ENCODE assay signal across 8 cellular contexts in the genomic region with DNA sequence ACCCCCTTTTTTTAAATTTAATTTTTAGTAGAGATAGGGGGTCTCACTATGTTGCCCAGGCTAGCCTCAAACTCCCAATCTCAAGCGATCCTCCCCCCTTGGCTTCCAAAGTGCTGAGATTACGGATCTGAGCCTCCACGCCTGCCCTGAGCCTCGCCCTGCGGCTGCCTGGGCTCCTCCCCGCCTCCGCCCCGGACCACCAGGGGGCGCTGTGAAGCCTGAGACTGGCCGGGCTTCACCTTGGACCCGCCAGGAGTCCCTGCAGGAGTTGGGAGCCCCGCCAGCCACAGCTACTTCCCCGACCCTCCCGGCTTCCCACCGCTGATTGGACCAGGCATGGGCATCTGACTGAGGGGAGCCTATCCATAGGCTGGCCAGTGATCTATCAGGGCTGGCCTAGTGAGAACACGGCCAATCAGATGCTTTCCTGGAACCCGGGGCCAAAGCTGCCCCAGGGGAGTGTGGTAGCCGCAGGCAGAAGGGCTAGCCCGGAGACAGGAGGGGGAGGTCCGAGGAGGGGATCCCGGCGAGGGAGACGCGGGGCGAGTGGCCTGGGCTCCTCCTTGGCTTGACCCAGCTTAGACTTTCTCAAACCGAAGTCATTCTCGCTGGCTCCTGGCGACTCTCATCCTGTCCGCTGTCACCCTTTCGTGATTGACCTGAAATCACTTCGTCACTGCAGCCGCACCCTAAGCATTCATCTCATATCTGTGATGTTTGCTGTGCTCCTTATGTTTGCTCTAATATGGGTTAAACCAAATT. TPM values are rescaled to one million over a fixed set of nuclear protein-coding genes. Genes with fewer than 3 reads are reported as not detected.
DNase-seq lines count a peak whose midpoint lies in the region; ATAC-seq, FAIRE-seq and TF ChIP-seq lines count a peak whose summit lies in the region.

No MANE protein-coding gene starts in this region.

- H3K9me3 Mint-ChIP-seq in activated CD4-positive, alpha-beta T cell treated with anti-CD3 and anti-CD28 coated beads, Interleukin-2, amount 10 ng/mL, durations not matched to agents 24 days and 14 days, result no peaks in the 10 kb centered on the region
- no peaks in the 10 kb centered on the region for H3K9me3 Mint-ChIP-seq in dendritic cell treated with granulocyte-macrophage colony-stimulating factor and Interleukin-4, amounts not matched to agents 40 ng/mL and 50 ng/mL, for 4 days

- H3K4me3 Mint-ChIP-seq in activated CD4-positive, alpha-beta T cell treated with anti-CD3 and anti-CD28 coated beads, Interleukin-2, amount 10 ng/mL, durations not matched to agents 24 days and 14 days, result peak overlapping the region; percentile 94
- H3K4me3 Mint-ChIP-seq in dendritic cell treated with granulocyte-macrophage colony-stimulating factor and Interleukin-4, amounts not matched to agents 40 ng/mL and 50 ng/mL, for 4 days, result peak overlapping the region; percentile 90

- H3K4me1 ChIP-seq in BLaER1 (peaks cover 63% of the 10 kb centered on the region), left lung (peaks cover 11 to 36% of the 10 kb centered on the region in 2 donors)

- H3K4me2 ChIP-seq in BLaER1, result peak overlapping the region; percentile 84

- H3K27ac Mint-ChIP-seq in activated CD4-positive, alpha-beta T cell treated with anti-CD3 and anti-CD28 coated beads, Interleukin-2, amount 10 ng/mL, durations not matched to agents 24 days and 14 days, result peak overlapping the region; percentile 93
- H3K27ac Mint-ChIP-seq in dendritic cell treated with granulocyte-macrophage colony-stimulating factor and Interleukin-4, amounts not matched to agents 40 ng/mL and 50 ng/mL, for 4 days, result peak overlapping the region; percentile 93

- H4K20me1 ChIP-seq in BLaER1, result no peaks in the 10 kb centered on the region

- FAIRE-seq in GM19239 (lab: Jason Lieb, UNC), result peak; percentile 96

- H3K9me3 ChIP-seq in BLaER1 (no peaks in the 10 kb centered on the region), left lung (no peaks in the 10 kb centered on the region)

- H3K27ac ChIP-seq in BLaER1 (peak overlapping the region; percentile 73), left lung (peak overlapping the region; percentile 82 to 83)

- H3K4me1 Mint-ChIP-seq in activated CD4-positive, alpha-beta T cell treated with anti-CD3 and anti-CD28 coated beads, Interleukin-2, amount 10 ng/mL, durations not matched to agents 24 days and 14 days, result peaks cover 26% of the 10 kb centered on the region
- peaks cover 39% of the 10 kb centered on the region for H3K4me1 Mint-ChIP-seq in dendritic cell treated with granulocyte-macrophage colony-stimulating factor and Interleukin-4, amounts not matched to agents 40 ng/mL and 50 ng/mL, for 4 days (ENCODE audit: low read depth)

- H3K36me3 ChIP-seq in BLaER1, result no peaks in the 10 kb centered on the region
- H3K36me3 ChIP-seq in left lung, result no peaks in the 10 kb centered on the region

- intact Hi-C loops in activated CD4-positive, alpha-beta T cell treated with anti-CD3 and anti-CD28 coated beads, Interleukin-2, amount 10 ng/mL, durations not matched to agents 24 days and 14 days (cut with micrococcal nuclease), result loop anchor here (1.0 to 2.0 kb wide), 3 partner anchors 68 to 208 kb away; partner anchors contain the start of genes CINP, RCOR1 and TECPR2
- intact Hi-C loops in dendritic cell treated with granulocyte-macrophage colony-stimulating factor and Interleukin-4, amounts not matched to agents 40 ng/mL and 50 ng/mL, for 4 days (cut with micrococcal nuclease), result loop anchor here (2.0 kb wide), 2 partner anchors 30 to 68 kb away; partner anchors contain the start of gene RCOR1
- intact Hi-C loops in left lung (cut with DNase I), result no loop called here

- peak; percentile 94 to 100 for TF ChIP-seq CTCF in left lung (IDR thresholded peaks at IDR 0.05)

- H3K9ac ChIP-seq in BLaER1, result peak overlapping the region; percentile 69

- H3K27me3 ChIP-seq in BLaER1 (no peaks in the 10 kb centered on the region), left lung (no peaks in the 10 kb centered on the region)

- H3K36me3 Mint-ChIP-seq in activated CD4-positive, alpha-beta T cell treated with anti-CD3 and anti-CD28 coated beads, Interleukin-2, amount 10 ng/mL, durations not matched to agents 24 days and 14 days (ENCODE audit: low read depth), result peaks cover 1% of the 10 kb centered on the region
- no peaks in the 10 kb centered on the region for H3K36me3 Mint-ChIP-seq in dendritic cell treated with granulocyte-macrophage colony-stimulating factor and Interleukin-4, amounts not matched to agents 40 ng/mL and 50 ng/mL, for 4 days (ENCODE audit: low read depth)

- DNase-seq in GM19239 (ENCODE audit: insufficient read length, low spot score), result peak; percentile 99
- DNase-seq in NCI-H524 treated with DMSO at 0.1 percent for 48 hours (lab: John Stamatoyannopoulos, UW), result peak; percentile 99
- peak; percentile 99 for DNase-seq in activated CD4-positive, alpha-beta T cell treated with anti-CD3 and anti-CD28 coated beads, Interleukin-2, amount 10 ng/mL, durations not matched to agents 24 days and 14 days
- DNase-seq in left lung, result peak; percentile 99 to 100
- DNase-seq in stimulated activated CD4-positive, alpha-beta T cell treated with anti-CD3 and anti-CD28 coated beads, Interleukin-2, amount 100 ng/mL, for 48 hours, result peak; percentile 98 to 99

- H3K4me3 ChIP-seq in BLaER1 (peak overlapping the region; percentile 67), left lung (peak overlapping the region; percentile 41 to 51)

- no peaks in the 10 kb centered on the region for H3K27me3 Mint-ChIP-seq in activated CD4-positive, alpha-beta T cell treated with anti-CD3 and anti-CD28 coated beads, Interleukin-2, amount 10 ng/mL, durations not matched to agents 24 days and 14 days
- peaks cover 17% of the 10 kb centered on the region for H3K27me3 Mint-ChIP-seq in dendritic cell treated with granulocyte-macrophage colony-stimulating factor and Interleukin-4, amounts not matched to agents 40 ng/mL and 50 ng/mL, for 4 days

- ATAC-seq in HG03457 (IDR thresholded peaks at IDR 0.05; ENCODE audit: unreplicated experiment) (peak; percentile 97), left lung (peak; percentile 94)

RNA-seq across cellular contexts. Expression of gene ANKRD9, which starts 15.1 kb away (rescaled TPM):
- 14.6 and 16.5 TPM in 2 replicates for total RNA-seq in activated CD4-positive, alpha-beta T cell treated with anti-CD3 and anti-CD28 coated beads, Interleukin-2, amount 10 ng/mL, durations not matched to agents 24 days and 14 days
- 10 to 100 TPM; 19.5 to 32.3 TPM for total RNA-seq in left lung

Comparison
In these comparisons a context has a peak if more than half of its experiments do, and no peak if none do; other contexts are left out.
1. Peak in every context shown above with its lines: DNase-seq, ATAC-seq, H3K4me3 ChIP-seq and H3K27ac ChIP-seq.
2. intact Hi-C loops: an anchor here in activated CD4-positive, alpha-beta T cell treated with anti-CD3 and anti-CD28 coated beads, Interleukin-2, amount 10 ng/mL, durations not matched to agents 24 days and 14 days (1.0 to 2.0 kb wide) and dendritic cell treated with granulocyte-macrophage colony-stimulating factor and Interleukin-4, amounts not matched to agents 40 ng/mL and 50 ng/mL, for 4 days (2.0 kb wide); none called in left lung.